1 cellular context compared by ENCODE assay signal in genomic region chr2:190060626-190061025, GRCh38.
TF ChIP-seq lines count a peak whose summit lies in the region.

No MANE protein-coding gene starts in this region.

TF ChIP-seq in K562, 482 proteins besides CTCF, POLR2A, EP300 and RAD21:
- TF ChIP-seq ZNF140 (CRISPR knock-in tag; IDR thresholded peaks at IDR 0.05): no peak
- no peak for TF ChIP-seq RBM22 (IDR thresholded peaks at IDR 0.05; ENCODE audit: low read depth, low read length, poor library complexity, severe bottlenecking)
- no peak for TF ChIP-seq ZNF695 (CRISPR knock-in tag; IDR thresholded peaks at IDR 0.05)
- TF ChIP-seq PHB2 (IDR thresholded peaks at IDR 0.05; ENCODE audit: low read depth): no peak
- TF ChIP-seq SRSF3 (IDR thresholded peaks at IDR 0.05; ENCODE audit: insufficient read depth, low read length): no peak
- TF ChIP-seq SRSF1 (IDR thresholded peaks at IDR 0.05; ENCODE audit: low read depth, low read length): no peak
- no peak for TF ChIP-seq ELF4 (CRISPR knock-in tag; IDR thresholded peaks at IDR 0.05)
- TF ChIP-seq TEAD4 (IDR thresholded peaks at IDR 0.05; ENCODE audit: low read length): no peak
- no peak for TF ChIP-seq TEAD4 (CRISPR knock-in tag; IDR thresholded peaks at IDR 0.05; ENCODE audit: borderline replicate concordance)
- no peak for TF ChIP-seq SRF (CRISPR knock-in tag; IDR thresholded peaks at IDR 0.05)
- TF ChIP-seq SAFB2 (IDR thresholded peaks at IDR 0.05; ENCODE audit: borderline replicate concordance, low read depth, low read length, severe bottlenecking): no peak
- TF ChIP-seq NKRF (IDR thresholded peaks at IDR 0.05; ENCODE audit: borderline replicate concordance): no peak
- TF ChIP-seq TBL1XR1 (IDR thresholded peaks at IDR 0.05; ENCODE audit: low read length in 2 of 2): no peak
- TF ChIP-seq ZC3H8 (IDR thresholded peaks at IDR 0.05): no peak
- no peak for TF ChIP-seq ZNF165 (CRISPR knock-in tag; IDR thresholded peaks at IDR 0.05; ENCODE audit: borderline replicate concordance)
- no peak for TF ChIP-seq MAFG (tag; conservative IDR thresholded peaks at IDR 0.05)
- TF ChIP-seq, protein P1, sequence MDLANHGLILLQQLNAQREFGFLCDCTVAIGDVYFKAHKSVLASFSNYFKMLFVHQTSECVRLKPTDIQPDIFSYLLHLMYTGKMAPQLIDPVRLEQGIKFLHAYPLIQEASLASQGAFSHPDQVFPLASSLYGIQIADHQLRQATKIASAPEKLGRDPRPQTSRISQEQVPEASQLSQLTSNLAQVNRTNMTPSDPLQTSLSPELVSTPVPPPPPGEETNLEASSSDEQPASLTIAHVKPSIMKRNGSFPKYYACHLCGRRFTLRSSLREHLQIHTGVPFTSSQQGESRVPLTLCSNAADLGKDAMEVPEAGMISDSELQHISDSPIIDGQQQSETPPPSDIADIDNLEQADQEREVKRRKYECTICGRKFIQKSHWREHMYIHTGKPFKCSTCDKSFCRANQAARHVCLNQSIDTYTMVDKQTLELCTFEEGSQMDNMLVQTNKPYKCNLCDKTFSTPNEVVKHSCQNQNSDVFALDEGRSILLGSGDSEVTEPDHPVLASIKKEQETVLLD (IDR thresholded peaks at IDR 0.05): no peak
- TF ChIP-seq CBX1 (IDR thresholded peaks at IDR 0.05; ENCODE audit: low read depth): no peak
- TF ChIP-seq OTX1 (CRISPR knock-in tag; IDR thresholded peaks at IDR 0.05): no peak
- TF ChIP-seq SRSF9 (IDR thresholded peaks at IDR 0.05; ENCODE audit: borderline replicate concordance, low read depth, low read length): no peak
TF ChIP-seq in K562: peak in this region for 0.
